In genomic region chr5:151469386-151469785, GRCh38 we compare ENCODE assay signal across 2 cellular contexts.
TF ChIP-seq lines count a peak whose summit lies in the region.

No MANE protein-coding gene starts in this region.

TF ChIP-seq in SK-N-SH, 30 proteins besides CTCF, POLR2A, EP300 and RAD21 (continued from another document):
- TF ChIP-seq REST (IDR thresholded peaks at IDR 0.05; ENCODE audit: low read depth, low read length) = no peak
- TF ChIP-seq ELF1 (IDR thresholded peaks at IDR 0.05) = no peak
- no peak for TF ChIP-seq SIN3A (IDR thresholded peaks at IDR 0.05; ENCODE audit: borderline replicate concordance, low read depth, low read length)
- TF ChIP-seq, protein P1, sequence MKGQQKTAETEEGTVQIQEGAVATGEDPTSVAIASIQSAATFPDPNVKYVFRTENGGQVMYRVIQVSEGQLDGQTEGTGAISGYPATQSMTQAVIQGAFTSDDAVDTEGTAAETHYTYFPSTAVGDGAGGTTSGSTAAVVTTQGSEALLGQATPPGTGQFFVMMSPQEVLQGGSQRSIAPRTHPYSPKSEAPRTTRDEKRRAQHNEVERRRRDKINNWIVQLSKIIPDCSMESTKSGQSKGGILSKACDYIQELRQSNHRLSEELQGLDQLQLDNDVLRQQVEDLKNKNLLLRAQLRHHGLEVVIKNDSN (IDR thresholded peaks at IDR 0.05; ENCODE audit: borderline replicate concordance, low read depth) = no peak
- TF ChIP-seq, protein P2, sequence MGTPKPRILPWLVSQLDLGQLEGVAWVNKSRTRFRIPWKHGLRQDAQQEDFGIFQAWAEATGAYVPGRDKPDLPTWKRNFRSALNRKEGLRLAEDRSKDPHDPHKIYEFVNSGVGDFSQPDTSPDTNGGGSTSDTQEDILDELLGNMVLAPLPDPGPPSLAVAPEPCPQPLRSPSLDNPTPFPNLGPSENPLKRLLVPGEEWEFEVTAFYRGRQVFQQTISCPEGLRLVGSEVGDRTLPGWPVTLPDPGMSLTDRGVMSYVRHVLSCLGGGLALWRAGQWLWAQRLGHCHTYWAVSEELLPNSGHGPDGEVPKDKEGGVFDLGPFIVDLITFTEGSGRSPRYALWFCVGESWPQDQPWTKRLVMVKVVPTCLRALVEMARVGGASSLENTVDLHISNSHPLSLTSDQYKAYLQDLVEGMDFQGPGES (IDR thresholded peaks at IDR 0.05; ENCODE audit: low read depth, low read length) = no peak
- TF ChIP-seq CHD2 (IDR thresholded peaks at IDR 0.05; ENCODE audit: low read length, partially characterized antibody) = no peak
- TF ChIP-seq RCOR1 (IDR thresholded peaks at IDR 0.05; ENCODE audit: low read length) = no peak
- TF ChIP-seq RXRA (IDR thresholded peaks at IDR 0.05; ENCODE audit: borderline replicate concordance, low read depth) = no peak
- TF ChIP-seq NRF1 (IDR thresholded peaks at IDR 0.05; ENCODE audit: low read depth, low read length) = no peak
- no peak for TF ChIP-seq EZH2phosphoT487 (IDR thresholded peaks at IDR 0.05; ENCODE audit: borderline replicate concordance, low read depth)
- no peak for TF ChIP-seq FOXJ3 (CRISPR knock-in tag; IDR thresholded peaks at IDR 0.05)
- no peak for TF ChIP-seq GATA2 (CRISPR knock-in tag; IDR thresholded peaks at IDR 0.05)

TF ChIP-seq in SK-N-SH treated with all-trans-retinoic acid at 6 μM for 48 hours, 23 proteins besides CTCF, POLR2A, EP300 and RAD21 (continued from another document):
- TF ChIP-seq, protein P3, sequence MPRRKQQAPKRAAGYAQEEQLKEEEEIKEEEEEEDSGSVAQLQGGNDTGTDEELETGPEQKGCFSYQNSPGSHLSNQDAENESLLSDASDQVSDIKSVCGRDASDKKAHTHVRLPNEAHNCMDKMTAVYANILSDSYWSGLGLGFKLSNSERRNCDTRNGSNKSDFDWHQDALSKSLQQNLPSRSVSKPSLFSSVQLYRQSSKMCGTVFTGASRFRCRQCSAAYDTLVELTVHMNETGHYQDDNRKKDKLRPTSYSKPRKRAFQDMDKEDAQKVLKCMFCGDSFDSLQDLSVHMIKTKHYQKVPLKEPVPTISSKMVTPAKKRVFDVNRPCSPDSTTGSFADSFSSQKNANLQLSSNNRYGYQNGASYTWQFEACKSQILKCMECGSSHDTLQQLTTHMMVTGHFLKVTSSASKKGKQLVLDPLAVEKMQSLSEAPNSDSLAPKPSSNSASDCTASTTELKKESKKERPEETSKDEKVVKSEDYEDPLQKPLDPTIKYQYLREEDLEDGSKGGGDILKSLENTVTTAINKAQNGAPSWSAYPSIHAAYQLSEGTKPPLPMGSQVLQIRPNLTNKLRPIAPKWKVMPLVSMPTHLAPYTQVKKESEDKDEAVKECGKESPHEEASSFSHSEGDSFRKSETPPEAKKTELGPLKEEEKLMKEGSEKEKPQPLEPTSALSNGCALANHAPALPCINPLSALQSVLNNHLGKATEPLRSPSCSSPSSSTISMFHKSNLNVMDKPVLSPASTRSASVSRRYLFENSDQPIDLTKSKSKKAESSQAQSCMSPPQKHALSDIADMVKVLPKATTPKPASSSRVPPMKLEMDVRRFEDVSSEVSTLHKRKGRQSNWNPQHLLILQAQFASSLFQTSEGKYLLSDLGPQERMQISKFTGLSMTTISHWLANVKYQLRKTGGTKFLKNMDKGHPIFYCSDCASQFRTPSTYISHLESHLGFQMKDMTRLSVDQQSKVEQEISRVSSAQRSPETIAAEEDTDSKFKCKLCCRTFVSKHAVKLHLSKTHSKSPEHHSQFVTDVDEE (CRISPR knock-in tag; IDR thresholded peaks at IDR 0.05) = no peak
- TF ChIP-seq TCF4 (CRISPR knock-in tag; IDR thresholded peaks at IDR 0.05; ENCODE audit: borderline replicate concordance) = no peak
